22 cellular contexts compared by ENCODE assay signal in the genomic region with DNA sequence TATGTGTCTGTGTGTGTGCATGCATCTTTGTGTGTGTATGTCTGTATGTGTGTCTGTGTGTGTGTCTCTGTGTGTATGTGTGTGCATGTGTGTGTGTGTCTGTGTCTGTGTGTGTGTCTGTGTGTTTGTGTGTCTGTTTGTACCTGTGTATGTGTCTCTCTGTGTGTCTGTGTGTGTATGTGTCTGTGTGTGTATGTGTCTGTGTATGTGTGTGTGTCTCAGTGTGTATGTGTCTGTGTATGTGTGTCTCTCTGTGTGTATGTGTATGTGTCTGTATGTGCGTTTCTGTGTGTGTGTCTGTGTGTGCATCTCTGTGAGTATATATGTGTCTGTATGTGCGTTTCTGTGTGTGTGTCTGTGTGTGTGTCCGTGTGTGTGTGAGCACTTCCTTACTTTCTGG. TPM values are rescaled to one million over a fixed set of nuclear protein-coding genes. Genes with fewer than 3 reads are reported as not detected.
A peak's percentile ranks its signal among the peaks of the same experiment; 100 is the strongest.
DNase-seq lines count a peak whose midpoint lies in the region; ATAC-seq, FAIRE-seq and TF ChIP-seq lines count a peak whose summit lies in the region.
"Had no signal": no experiment of that assay in that cellular context is flagged by ENCODE, and none has a peak within 500 bp of the region (broad histone marks: within the 10 kb centered on the region; RNA-seq: fewer than 3 reads in every experiment).

No MANE protein-coding gene starts in this region.

- peak overlapping the region; percentile 92 for H4K8ac ChIP-seq in neuronal stem cell (ENCODE audit: low read depth, low read length)

- TF ChIP-seq RAD21 in K562 (CRISPR knock-in tag; conservative IDR thresholded peaks at IDR 0.05 in 1 of 2, IDR thresholded peaks at IDR 0.05 in 1 of 2): no peak

- no peak overlapping the region for H3K23ac ChIP-seq in neuronal stem cell (ENCODE audit: low read depth, low read length, poor library complexity)

- H2BK120ac ChIP-seq in neuronal stem cell (ENCODE audit: low read depth, low read length): peak overlapping the region; percentile 18

- H3K36me3 ChIP-seq in HEK293 (ENCODE audit: control insufficient read depth in 2 of 2, insufficient read depth in 1 of 2, low read length in 2 of 2): no peaks in the 10 kb centered on the region
- no peaks in the 10 kb centered on the region for H3K36me3 ChIP-seq in K562 (ENCODE audit: control insufficient read depth, insufficient read depth, low read length)
- no peaks in the 10 kb centered on the region for H3K36me3 ChIP-seq in neuronal stem cell (replicated peaks in 1 of 2; ENCODE audit: control insufficient read depth in 2 of 2, insufficient read depth in 2 of 2, low read length in 2 of 2)
- no peaks in the 10 kb centered on the region for H3K36me3 ChIP-seq in lower lobe of right lung
- H3K36me3 ChIP-seq: BE2C had no signal

- peaks cover 10% of the 10 kb centered on the region for H3K27me3 Mint-ChIP-seq in mesothelial cell of epicardium (ENCODE audit: low read depth)
- peaks cover 2% of the 10 kb centered on the region for H3K27me3 Mint-ChIP-seq in activated CD4-positive, alpha-beta memory T cell treated with anti-CD3 and anti-CD28 coated beads for 36 hours

- H3K9me1 ChIP-seq in K562 (ENCODE audit: control insufficient read depth, insufficient read depth, low read length): no peaks in the 10 kb centered on the region

- no peak overlapping the region for H3K4me3 Mint-ChIP-seq in mesothelial cell of epicardium
- H3K4me3 Mint-ChIP-seq in activated CD4-positive, alpha-beta memory T cell treated with anti-CD3 and anti-CD28 coated beads for 36 hours: no peak overlapping the region
- H3K4me3 Mint-ChIP-seq: CD4-positive, CD25-positive, alpha-beta regulatory T cell; CD8-positive, alpha-beta memory T cell; HFFc6 had no signal

- peak overlapping the region; percentile 87 for H2BK12ac ChIP-seq in neuronal stem cell (ENCODE audit: low read length)

- no peak overlapping the region for H3K4me3 ChIP-seq in HEK293 (ENCODE audit: low read depth, low read length)
- H3K4me3 ChIP-seq in K562: no peak overlapping the region
- H3K4me3 ChIP-seq in neuronal stem cell (ENCODE audit: low read length in 2 of 2): peak overlapping the region in 1 of 2 donors; percentile 11
- H3K4me3 ChIP-seq in lower lobe of right lung: no peak overlapping the region

- peaks cover 5% of the 10 kb centered on the region for H3K79me1 ChIP-seq in neuronal stem cell (ENCODE audit: low read depth, low read length)

- peak overlapping the region; percentile 16 for H3K18ac ChIP-seq in neuronal stem cell (ENCODE audit: low read length)

- H3K27ac ChIP-seq in HEK293 (ENCODE audit: extremely low read depth, low read depth, low read length): no peak overlapping the region
- H3K27ac ChIP-seq in K562 (ENCODE audit: extremely low read depth, low read depth, low read length): no peak overlapping the region
- H3K27ac ChIP-seq in neuronal stem cell (replicated peaks; ENCODE audit: low read length): no peak overlapping the region
- H3K27ac ChIP-seq in lower lobe of right lung: no peak overlapping the region
- H3K27ac ChIP-seq: HL-60, KMS-11 had no signal

- TF ChIP-seq CTCF in HEK293 (tag by site-specific recombination; IDR thresholded peaks at IDR 0.05) (no peak), K562 (IDR thresholded peaks at IDR 0.05 in 2 of 3, conservative IDR thresholded peaks at IDR 0.05 in 1 of 3; ENCODE audit: insufficient read depth in 2 of 3, low read depth in 1 of 3, low read length in 3 of 3) (no peak), lower lobe of right lung (IDR thresholded peaks at IDR 0.05) (no peak), mesothelial cell of epicardium (IDR thresholded peaks at IDR 0.05; ENCODE audit: unreplicated experiment) (no peak)

- H3K9ac ChIP-seq in K562 (ENCODE audit: insufficient read depth in 1 of 2, low read depth in 2 of 2, low read length in 2 of 2) (no peak overlapping the region), neuronal stem cell (ENCODE audit: low read depth, low read length, poor library complexity) (no peak overlapping the region)
- H3K9ac ChIP-seq: KMS-11 had no signal

- POLR2A ChIA-PET in HEK293 (lab: Yijun Ruan, JAX) (no interaction called here), K562 (lab: Yijun Ruan, JAX) (interaction anchor here (0.6 kb wide), 1 partner anchor 724 kb away, joined by 3 read pairs; no protein-coding TSS in a partner anchor)
- POLR2A ChIA-PET in activated CD4-positive, alpha-beta memory T cell treated with anti-CD3 and anti-CD28 coated beads for 36 hours (lab: Charles Lee): no interaction called here

- peak overlapping the region; percentile 2 for H2BK15ac ChIP-seq in neuronal stem cell (ENCODE audit: low read length)

- WGBS in K562 (ENCODE audit: insufficient coverage, low coverage, missing lambda C conversion rate): 0% methylated on average over 3 of the region's 3 CpGs
- no CpG with 5 or more reads among the region's 3 CpGs for WGBS in neuronal stem cell (ENCODE audit: extremely low coverage in 2 of 2, insufficient read length in 2 of 2, insufficient replicate concordance in 1 of 2), 2 donors

- BruUV-seq in K562 (replicated peaks; lab: Mats Ljungman, UMichigan): no TSS peak

- no peak overlapping the region for H2BK5ac ChIP-seq in neuronal stem cell (ENCODE audit: low read length)

- ATAC-seq in K562: no peak
- ATAC-seq in lower lobe of right lung: no peak

- H2AK5ac ChIP-seq in neuronal stem cell (ENCODE audit: low read depth, low read length): peak overlapping the region; percentile 72

- no peaks in the 10 kb centered on the region for H3K79me2 ChIP-seq in K562 (ENCODE audit: control insufficient read depth, insufficient read depth, low read length)

- no peak overlapping the region for H2AFZ ChIP-seq in K562 (ENCODE audit: low read depth, low read length)
- H2AFZ ChIP-seq in neuronal stem cell (ENCODE audit: low read length): no peak overlapping the region

- peak overlapping the region; percentile 43 for H3K4ac ChIP-seq in neuronal stem cell (ENCODE audit: low read length)

- CTCF ChIA-PET in HEK293 (lab: Yijun Ruan, JAX): interaction anchor here (0.6 kb wide), 1 partner anchor 89 kb away, joined by 4 read pairs; no protein-coding TSS in a partner anchor
- CTCF ChIA-PET in K562 (lab: Yijun Ruan, JAX; ENCODE audit: low intra/inter-chr PET ratio): no interaction called here
- CTCF ChIA-PET in activated CD4-positive, alpha-beta memory T cell treated with anti-CD3 and anti-CD28 coated beads for 36 hours (lab: Charles Lee): no interaction called here

- FAIRE-seq in K562 (lab: Jason Lieb, UNC) (peak; percentile 58), GM12891 (lab: Jason Lieb, UNC) (no peak)
- FAIRE-seq: A204.1, D721Med, G401.6 had no signal

- H3K27ac Mint-ChIP-seq in mesothelial cell of epicardium: no peak overlapping the region
- no peak overlapping the region for H3K27ac Mint-ChIP-seq in activated CD4-positive, alpha-beta memory T cell treated with anti-CD3 and anti-CD28 coated beads for 36 hours
- H3K27ac Mint-ChIP-seq: CD4-positive, CD25-positive, alpha-beta regulatory T cell; CD8-positive, alpha-beta memory T cell; HFFc6 had no signal

- H4K91ac ChIP-seq in neuronal stem cell (ENCODE audit: low read depth, low read length, poor library complexity): peak overlapping the region; percentile 87

- no peaks in the 10 kb centered on the region for H3K4me1 Mint-ChIP-seq in mesothelial cell of epicardium
- H3K4me1 Mint-ChIP-seq in activated CD4-positive, alpha-beta memory T cell treated with anti-CD3 and anti-CD28 coated beads for 36 hours (ENCODE audit: low read depth): no peaks in the 10 kb centered on the region
- H3K4me1 Mint-ChIP-seq: CD4-positive, CD25-positive, alpha-beta regulatory T cell; CD8-positive, alpha-beta memory T cell had no signal

- peak overlapping the region; percentile 92 for H3K14ac ChIP-seq in neuronal stem cell (ENCODE audit: low read length)

- no peaks in the 10 kb centered on the region for H3K36me3 Mint-ChIP-seq in mesothelial cell of epicardium
- H3K36me3 Mint-ChIP-seq in activated CD4-positive, alpha-beta memory T cell treated with anti-CD3 and anti-CD28 coated beads for 36 hours: no peaks in the 10 kb centered on the region
- H3K36me3 Mint-ChIP-seq: CD4-positive, CD25-positive, alpha-beta regulatory T cell; CD8-positive, alpha-beta memory T cell had no signal

- H4K20me1 ChIP-seq in K562 (replicated peaks; ENCODE audit: control insufficient read depth, insufficient read depth, low read length): no peaks in the 10 kb centered on the region

- intact Hi-C loops in K562 (cut with micrococcal nuclease): no loop called here
- intact Hi-C loops in lower lobe of right lung (cut with DNase I): no loop called here
- intact Hi-C loops in activated CD4-positive, alpha-beta memory T cell treated with anti-CD3 and anti-CD28 coated beads for 36 hours (cut with micrococcal nuclease): no loop called here

- in situ Hi-C loops in K562 (cut with MboI): no loop called here

- no peaks in the 10 kb centered on the region for H3K9me3 Mint-ChIP-seq in mesothelial cell of epicardium
- H3K9me3 Mint-ChIP-seq in activated CD4-positive, alpha-beta memory T cell treated with anti-CD3 and anti-CD28 coated beads for 36 hours: no peaks in the 10 kb centered on the region
- H3K9me3 Mint-ChIP-seq: CD8-positive, alpha-beta memory T cell; HFFc6 had no signal

- H3K4me1 ChIP-seq in HEK293 (ENCODE audit: control insufficient read depth, insufficient read depth, low read length): no peaks in the 10 kb centered on the region
- no peaks in the 10 kb centered on the region for H3K4me1 ChIP-seq in K562 (replicated peaks in 1 of 2; ENCODE audit: control insufficient read depth in 2 of 2, insufficient read depth in 2 of 2, low read length in 2 of 2)
- peaks cover 23 to 37% of the 10 kb centered on the region in 2 donors for H3K4me1 ChIP-seq in neuronal stem cell (ENCODE audit: control insufficient read depth in 2 of 2, insufficient read depth in 1 of 2, low read depth in 1 of 2, low read length in 2 of 2)
- no peaks in the 10 kb centered on the region for H3K4me1 ChIP-seq in lower lobe of right lung
- H3K4me1 ChIP-seq: BE2C had no signal

- no peak for DNase-seq in K562 (ENCODE audit: extremely low read depth in 1 of 4, low spot score in 3 of 4)
- no peak for DNase-seq in neuronal stem cell (ENCODE audit: low spot score)
- no peak for DNase-seq in lower lobe of right lung
- DNase-seq in mesothelial cell of epicardium (ENCODE audit: low spot score in 2 of 2, unreplicated experiment in 2 of 2): no peak
- DNase-seq in GM12891 (ENCODE audit: insufficient read length, low spot score): no peak
- no peak for DNase-seq in activated CD4-positive, alpha-beta memory T cell treated with anti-CD3 and anti-CD28 coated beads for 36 hours
- DNase-seq: ACHN; BE2C; C1 segment of cervical spinal cord; CD4-positive, CD25-positive, alpha-beta regulatory T cell; CD8-positive, alpha-beta memory T cell; COR-L47; HCEC 1CT; HFFc6 had no signal

- H3K27me3 ChIP-seq in K562 (ENCODE audit: control insufficient read depth in 2 of 2, insufficient read depth in 2 of 2, low read length in 2 of 2): peaks cover 2 to 8% of the 10 kb centered on the region in 2 experiments; a peak in 2 of 5 replicates
- H3K27me3 ChIP-seq in neuronal stem cell (ENCODE audit: control insufficient read depth in 3 of 3, insufficient read depth in 3 of 3, low read depth in 1 of 3, low read length in 3 of 3): peaks cover 0 to 2% (median 0%) of the 10 kb centered on the region in 3 experiments
- peaks cover 9% of the 10 kb centered on the region for H3K27me3 ChIP-seq in lower lobe of right lung (ENCODE audit: low read depth)

- H3K9me3 ChIP-seq in HEK293 (ENCODE audit: control insufficient read depth, insufficient read depth, low read depth, low read length) (no peaks in the 10 kb centered on the region), K562 (replicated peaks; ENCODE audit: control insufficient read depth, insufficient read depth, low read depth, low read length) (no peaks in the 10 kb centered on the region), neuronal stem cell (replicated peaks in 1 of 2; ENCODE audit: control insufficient read depth in 2 of 2, insufficient read depth in 1 of 2, low read depth in 1 of 2, low read length in 2 of 2) (no peaks in the 10 kb centered on the region), lower lobe of right lung (no peaks in the 10 kb centered on the region)
- H3K9me3 ChIP-seq: BE2C had no signal

- TF ChIP-seq POLR2A in K562 (conservative IDR thresholded peaks at IDR 0.05) (no peak), GM12891 (IDR thresholded peaks at IDR 0.05; ENCODE audit: low read depth, low read length) (no peak)

- TF ChIP-seq EP300 in K562 (IDR thresholded peaks at IDR 0.05; ENCODE audit: low read length): no peak

- H3K4me2 ChIP-seq in K562 (ENCODE audit: insufficient read depth, low read length): no peak overlapping the region
- no peak overlapping the region for H3K4me2 ChIP-seq in neuronal stem cell (ENCODE audit: insufficient read depth, low read length, poor library complexity, severe bottlenecking)
- H3K4me2 ChIP-seq: KMS-11 had no signal

RNA-seq across cellular contexts. Expression of gene SMOC1, which starts 39.6 kb away (rescaled TPM):
- not detected in 2 replicates for total RNA-seq in K562 (2011; cell fraction: chromatin; rRNA removed; ENCODE audit: low replicate concordance)
- total RNA-seq in K562 (2011; cell fraction: nucleolus; rRNA removed): not detected in 2 replicates
- total RNA-seq in K562 (2011; cell fraction: nucleoplasm; rRNA removed): not detected in 2 replicates
- total RNA-seq in K562 (2014; rRNA removed): not detected in 2 replicates
- total RNA-seq in K562 (2014; rRNA removed; fragmentation: Illumina TruSeq; extraction: Trizol): not detected in 2 replicates
- not detected in 2 replicates for total RNA-seq in K562 (2015; rRNA removed; fragmentation: Illumina TruSeq; extraction: Trizol)
- total RNA-seq in K562 (2021): 0.04 TPM in 1 of 2 replicates, not detected in the other
- not detected in 2 replicates for polyA plus RNA-seq in K562 (2011; rRNA removed)
- not detected in 2 replicates for polyA plus RNA-seq in K562 (2011; cell fraction: cytosol; rRNA removed)
- polyA plus RNA-seq in K562 (2011; cell fraction: nucleus; rRNA removed): not detected in 2 replicates
- not detected in 2 replicates for polyA plus RNA-seq in K562 (2012)
- polyA plus RNA-seq in K562 (2014; fragmentation: Illumina TruSeq; extraction: Trizol): not detected in 2 replicates
- not detected for polyA plus RNA-seq in K562 (2014; fragmentation: Nextera tagmentation; extraction: Ambion mirVana)
- polyA plus RNA-seq in K562 (2014; rRNA removed): not detected in 2 replicates
- not detected in 2 replicates for polyA minus RNA-seq in K562 (2011; rRNA and poly(A)+ RNA removed)
- polyA minus RNA-seq in K562 (2011; cell fraction: cytosol; rRNA and poly(A)+ RNA removed): 5.7 TPM in 1 of 2 replicates, not detected in the other
- 0.27 TPM in 1 of 2 replicates, not detected in the other for polyA minus RNA-seq in K562 (2011; cell fraction: nucleus; rRNA and poly(A)+ RNA removed)
- polyA plus RNA-seq in neuronal stem cell (2013, experiment 1 of 2): 180 TPM
- 179 TPM for polyA plus RNA-seq in neuronal stem cell (2013, experiment 2 of 2)
- 1.1 TPM for total RNA-seq in lower lobe of right lung
- 1.4 to 2.0 TPM (median 1.5 TPM) in 3 replicates for total RNA-seq in mesothelial cell of epicardium
- 0.46 TPM for polyA plus RNA-seq in GM12891 (2012; ENCODE audit: low read depth, missing spikeins)
- not detected for total RNA-seq in activated CD4-positive, alpha-beta memory T cell treated with anti-CD3 and anti-CD28 coated beads for 36 hours
- total RNA-seq: CD4-positive, CD25-positive, alpha-beta regulatory T cell; CD8-positive, alpha-beta memory T cell; HFFc6 had no signal
- polyA plus RNA-seq: CD4-positive, CD25-positive, alpha-beta regulatory T cell; CD8-positive, alpha-beta memory T cell had no signal

RNA-seq across cellular contexts. Expression of gene SLC10A1, which starts 42.6 kb away (rescaled TPM):
- total RNA-seq in K562 (2011; cell fraction: chromatin; rRNA removed; ENCODE audit: low replicate concordance): not detected in 2 replicates
- total RNA-seq in K562 (2011; cell fraction: nucleolus; rRNA removed): not detected in 2 replicates
- not detected in 2 replicates for total RNA-seq in K562 (2011; cell fraction: nucleoplasm; rRNA removed)
- total RNA-seq in K562 (2014; rRNA removed) (not detected in 2 replicates), K562 (2014; rRNA removed; fragmentation: Illumina TruSeq; extraction: Trizol) (not detected in 2 replicates), K562 (2015; rRNA removed; fragmentation: Illumina TruSeq; extraction: Trizol) (not detected in 2 replicates), K562 (2021) (not detected in 2 replicates), lower lobe of right lung (not detected), mesothelial cell of epicardium (not detected in 3 replicates)
- polyA plus RNA-seq in K562 (2011; rRNA removed) (not detected in 2 replicates), K562 (2014; fragmentation: Illumina TruSeq; extraction: Trizol) (not detected in 2 replicates), K562 (2014; fragmentation: Nextera tagmentation; extraction: Ambion mirVana) (not detected), K562 (2014; rRNA removed) (not detected in 2 replicates)
- polyA plus RNA-seq in K562 (2011; cell fraction: cytosol; rRNA removed): not detected in 2 replicates
- polyA plus RNA-seq in K562 (2011; cell fraction: nucleus; rRNA removed): not detected in 2 replicates
- polyA plus RNA-seq in K562 (2012): 0.05 and 0.08 TPM in 2 replicates
- not detected in 2 replicates for polyA minus RNA-seq in K562 (2011; rRNA and poly(A)+ RNA removed)
- not detected in 2 replicates for polyA minus RNA-seq in K562 (2011; cell fraction: cytosol; rRNA and poly(A)+ RNA removed)
- not detected in 2 replicates for polyA minus RNA-seq in K562 (2011; cell fraction: nucleus; rRNA and poly(A)+ RNA removed)
- polyA plus RNA-seq in neuronal stem cell (2013, experiment 1 of 2): not detected
- not detected for polyA plus RNA-seq in neuronal stem cell (2013, experiment 2 of 2)
- polyA plus RNA-seq in GM12891 (2012; ENCODE audit: low read depth, missing spikeins): 0.05 TPM
- total RNA-seq in activated CD4-positive, alpha-beta memory T cell treated with anti-CD3 and anti-CD28 coated beads for 36 hours: not detected
- total RNA-seq: CD4-positive, CD25-positive, alpha-beta regulatory T cell; CD8-positive, alpha-beta memory T cell; H4; HFFc6; HT1080 had no signal
- polyA plus RNA-seq: CD8-positive, alpha-beta memory T cell had no signal

Comparison
In these comparisons a context has a peak if more than half of its experiments do, and no peak if none do; other contexts are left out.
1. Of the 44 proteins assayed by ChIP-seq in both K562 and HEK293: peak only in K562: none; only in HEK293: ZNF239; in both: none; in neither: 43.